3 cellular contexts compared by ENCODE assay signal in the genomic region with DNA sequence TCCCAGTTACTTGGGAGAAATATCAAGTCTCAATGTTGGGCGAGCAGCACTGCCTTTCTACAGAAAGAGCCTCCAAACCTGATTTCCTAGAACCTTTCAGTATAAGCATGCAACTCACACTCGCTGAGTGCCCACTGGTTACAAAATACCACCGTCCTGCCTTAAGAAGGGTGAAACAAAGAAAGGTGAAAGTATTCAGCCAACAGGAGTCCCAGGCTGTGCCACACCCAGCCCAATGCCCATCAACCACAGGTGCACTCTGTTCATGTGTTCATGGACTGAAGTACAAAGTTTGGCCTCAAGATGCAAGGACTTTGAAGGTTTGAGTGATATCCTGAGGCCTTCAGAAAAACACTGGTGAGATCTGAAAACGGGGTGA.
TF ChIP-seq lines count a peak whose summit lies in the region.

No MANE protein-coding gene starts in this region.

TF ChIP-seq in GM23338, 12 proteins besides CTCF, POLR2A, EP300 and RAD21 (continued from another document and continues in another):
- TF ChIP-seq, protein P1, sequence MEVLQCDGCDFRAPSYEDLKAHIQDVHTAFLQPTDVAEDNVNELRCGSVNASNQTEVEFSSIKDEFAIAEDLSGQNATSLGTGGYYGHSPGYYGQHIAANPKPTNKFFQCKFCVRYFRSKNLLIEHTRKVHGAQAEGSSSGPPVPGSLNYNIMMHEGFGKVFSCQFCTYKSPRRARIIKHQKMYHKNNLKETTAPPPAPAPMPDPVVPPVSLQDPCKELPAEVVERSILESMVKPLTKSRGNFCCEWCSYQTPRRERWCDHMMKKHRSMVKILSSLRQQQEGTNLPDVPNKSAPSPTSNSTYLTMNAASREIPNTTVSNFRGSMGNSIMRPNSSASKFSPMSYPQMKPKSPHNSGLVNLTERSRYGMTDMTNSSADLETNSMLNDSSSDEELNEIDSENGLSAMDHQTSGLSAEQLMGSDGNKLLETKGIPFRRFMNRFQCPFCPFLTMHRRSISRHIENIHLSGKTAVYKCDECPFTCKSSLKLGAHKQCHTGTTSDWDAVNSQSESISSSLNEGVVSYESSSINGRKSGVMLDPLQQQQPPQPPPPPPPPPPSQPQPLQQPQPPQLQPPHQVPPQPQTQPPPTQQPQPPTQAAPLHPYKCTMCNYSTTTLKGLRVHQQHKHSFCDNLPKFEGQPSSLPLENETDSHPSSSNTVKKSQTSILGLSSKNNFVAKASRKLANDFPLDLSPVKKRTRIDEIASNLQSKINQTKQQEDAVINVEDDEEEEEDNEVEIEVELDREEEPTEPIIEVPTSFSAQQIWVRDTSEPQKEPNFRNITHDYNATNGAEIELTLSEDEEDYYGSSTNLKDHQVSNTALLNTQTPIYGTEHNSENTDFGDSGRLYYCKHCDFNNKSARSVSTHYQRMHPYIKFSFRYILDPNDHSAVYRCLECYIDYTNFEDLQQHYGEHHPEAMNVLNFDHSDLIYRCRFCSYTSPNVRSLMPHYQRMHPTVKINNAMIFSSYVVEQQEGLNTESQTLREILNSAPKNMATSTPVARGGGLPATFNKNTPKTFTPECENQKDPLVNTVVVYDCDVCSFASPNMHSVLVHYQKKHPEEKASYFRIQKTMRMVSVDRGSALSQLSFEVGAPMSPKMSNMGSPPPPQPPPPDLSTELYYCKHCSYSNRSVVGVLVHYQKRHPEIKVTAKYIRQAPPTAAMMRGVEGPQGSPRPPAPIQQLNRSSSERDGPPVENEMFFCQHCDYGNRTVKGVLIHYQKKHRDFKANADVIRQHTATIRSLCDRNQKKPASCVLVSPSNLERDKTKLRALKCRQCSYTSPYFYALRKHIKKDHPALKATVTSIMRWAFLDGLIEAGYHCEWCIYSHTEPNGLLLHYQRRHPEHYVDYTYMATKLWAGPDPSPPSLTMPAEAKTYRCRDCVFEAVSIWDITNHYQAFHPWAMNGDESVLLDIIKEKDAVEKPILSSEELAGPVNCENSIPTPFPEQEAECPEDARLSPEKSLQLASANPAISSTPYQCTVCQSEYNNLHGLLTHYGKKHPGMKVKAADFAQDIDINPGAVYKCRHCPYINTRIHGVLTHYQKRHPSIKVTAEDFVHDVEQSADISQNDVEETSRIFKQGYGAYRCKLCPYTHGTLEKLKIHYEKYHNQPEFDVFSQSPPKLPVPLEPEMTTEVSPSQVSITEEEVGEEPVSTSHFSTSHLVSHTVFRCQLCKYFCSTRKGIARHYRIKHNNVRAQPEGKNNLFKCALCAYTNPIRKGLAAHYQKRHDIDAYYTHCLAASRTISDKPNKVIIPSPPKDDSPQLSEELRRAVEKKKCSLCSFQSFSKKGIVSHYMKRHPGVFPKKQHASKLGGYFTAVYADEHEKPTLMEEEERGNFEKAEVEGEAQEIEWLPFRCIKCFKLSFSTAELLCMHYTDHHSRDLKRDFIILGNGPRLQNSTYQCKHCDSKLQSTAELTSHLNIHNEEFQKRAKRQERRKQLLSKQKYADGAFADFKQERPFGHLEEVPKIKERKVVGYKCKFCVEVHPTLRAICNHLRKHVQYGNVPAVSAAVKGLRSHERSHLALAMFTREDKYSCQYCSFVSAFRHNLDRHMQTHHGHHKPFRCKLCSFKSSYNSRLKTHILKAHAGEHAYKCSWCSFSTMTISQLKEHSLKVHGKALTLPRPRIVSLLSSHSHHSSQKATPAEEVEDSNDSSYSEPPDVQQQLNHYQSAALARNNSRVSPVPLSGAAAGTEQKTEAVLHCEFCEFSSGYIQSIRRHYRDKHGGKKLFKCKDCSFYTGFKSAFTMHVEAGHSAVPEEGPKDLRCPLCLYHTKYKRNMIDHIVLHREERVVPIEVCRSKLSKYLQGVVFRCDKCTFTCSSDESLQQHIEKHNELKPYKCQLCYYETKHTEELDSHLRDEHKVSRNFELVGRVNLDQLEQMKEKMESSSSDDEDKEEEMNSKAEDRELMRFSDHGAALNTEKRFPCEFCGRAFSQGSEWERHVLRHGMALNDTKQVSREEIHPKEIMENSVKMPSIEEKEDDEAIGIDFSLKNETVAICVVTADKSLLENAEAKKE (CRISPR knock-in tag; IDR thresholded peaks at IDR 0.05), result no peak
- TF ChIP-seq JUNB (IDR thresholded peaks at IDR 0.05; ENCODE audit: unreplicated experiment) (no peak), ZNF114 (CRISPR knock-in tag; IDR thresholded peaks at IDR 0.05) (no peak)

TF ChIP-seq in WTC11, 78 proteins besides CTCF, POLR2A, EP300 and RAD21 (continued from another document):
- TF ChIP-seq TCF7 (CRISPR knock-in tag; IDR thresholded peaks at IDR 0.05; ENCODE audit: low read depth) (no peak), IRF2 (CRISPR knock-in tag; IDR thresholded peaks at IDR 0.05; ENCODE audit: borderline replicate concordance, low read depth) (no peak), MXD4 (CRISPR knock-in tag; IDR thresholded peaks at IDR 0.05; ENCODE audit: borderline replicate concordance) (no peak), NR1H2 (CRISPR knock-in tag; IDR thresholded peaks at IDR 0.05) (no peak), NFATC4 (CRISPR knock-in tag; IDR thresholded peaks at IDR 0.05) (no peak), PRRX2 (CRISPR knock-in tag; IDR thresholded peaks at IDR 0.05) (no peak)
- TF ChIP-seq, protein P2, sequence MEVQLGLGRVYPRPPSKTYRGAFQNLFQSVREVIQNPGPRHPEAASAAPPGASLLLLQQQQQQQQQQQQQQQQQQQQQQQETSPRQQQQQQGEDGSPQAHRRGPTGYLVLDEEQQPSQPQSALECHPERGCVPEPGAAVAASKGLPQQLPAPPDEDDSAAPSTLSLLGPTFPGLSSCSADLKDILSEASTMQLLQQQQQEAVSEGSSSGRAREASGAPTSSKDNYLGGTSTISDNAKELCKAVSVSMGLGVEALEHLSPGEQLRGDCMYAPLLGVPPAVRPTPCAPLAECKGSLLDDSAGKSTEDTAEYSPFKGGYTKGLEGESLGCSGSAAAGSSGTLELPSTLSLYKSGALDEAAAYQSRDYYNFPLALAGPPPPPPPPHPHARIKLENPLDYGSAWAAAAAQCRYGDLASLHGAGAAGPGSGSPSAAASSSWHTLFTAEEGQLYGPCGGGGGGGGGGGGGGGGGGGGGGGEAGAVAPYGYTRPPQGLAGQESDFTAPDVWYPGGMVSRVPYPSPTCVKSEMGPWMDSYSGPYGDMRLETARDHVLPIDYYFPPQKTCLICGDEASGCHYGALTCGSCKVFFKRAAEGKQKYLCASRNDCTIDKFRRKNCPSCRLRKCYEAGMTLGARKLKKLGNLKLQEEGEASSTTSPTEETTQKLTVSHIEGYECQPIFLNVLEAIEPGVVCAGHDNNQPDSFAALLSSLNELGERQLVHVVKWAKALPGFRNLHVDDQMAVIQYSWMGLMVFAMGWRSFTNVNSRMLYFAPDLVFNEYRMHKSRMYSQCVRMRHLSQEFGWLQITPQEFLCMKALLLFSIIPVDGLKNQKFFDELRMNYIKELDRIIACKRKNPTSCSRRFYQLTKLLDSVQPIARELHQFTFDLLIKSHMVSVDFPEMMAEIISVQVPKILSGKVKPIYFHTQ (CRISPR knock-in tag; IDR thresholded peaks at IDR 0.05), result no peak
- TF ChIP-seq, protein P3, sequence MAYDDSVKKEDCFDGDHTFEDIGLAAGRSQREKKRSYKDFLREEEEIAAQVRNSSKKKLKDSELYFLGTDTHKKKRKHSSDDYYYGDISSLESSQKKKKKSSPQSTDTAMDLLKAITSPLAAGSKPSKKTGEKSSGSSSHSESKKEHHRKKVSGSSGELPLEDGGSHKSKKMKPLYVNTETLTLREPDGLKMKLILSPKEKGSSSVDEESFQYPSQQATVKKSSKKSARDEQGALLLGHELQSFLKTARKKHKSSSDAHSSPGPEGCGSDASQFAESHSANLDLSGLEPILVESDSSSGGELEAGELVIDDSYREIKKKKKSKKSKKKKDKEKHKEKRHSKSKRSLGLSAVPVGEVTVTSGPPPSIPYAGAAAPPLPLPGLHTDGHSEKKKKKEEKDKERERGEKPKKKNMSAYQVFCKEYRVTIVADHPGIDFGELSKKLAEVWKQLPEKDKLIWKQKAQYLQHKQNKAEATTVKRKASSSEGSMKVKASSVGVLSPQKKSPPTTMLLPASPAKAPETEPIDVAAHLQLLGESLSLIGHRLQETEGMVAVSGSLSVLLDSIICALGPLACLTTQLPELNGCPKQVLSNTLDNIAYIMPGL (CRISPR knock-in tag; IDR thresholded peaks at IDR 0.05), result no peak

TF ChIP-seq in neural cell, 6 proteins besides CTCF, POLR2A, EP300 and RAD21 (continued from another document):
- TF ChIP-seq, protein P4, sequence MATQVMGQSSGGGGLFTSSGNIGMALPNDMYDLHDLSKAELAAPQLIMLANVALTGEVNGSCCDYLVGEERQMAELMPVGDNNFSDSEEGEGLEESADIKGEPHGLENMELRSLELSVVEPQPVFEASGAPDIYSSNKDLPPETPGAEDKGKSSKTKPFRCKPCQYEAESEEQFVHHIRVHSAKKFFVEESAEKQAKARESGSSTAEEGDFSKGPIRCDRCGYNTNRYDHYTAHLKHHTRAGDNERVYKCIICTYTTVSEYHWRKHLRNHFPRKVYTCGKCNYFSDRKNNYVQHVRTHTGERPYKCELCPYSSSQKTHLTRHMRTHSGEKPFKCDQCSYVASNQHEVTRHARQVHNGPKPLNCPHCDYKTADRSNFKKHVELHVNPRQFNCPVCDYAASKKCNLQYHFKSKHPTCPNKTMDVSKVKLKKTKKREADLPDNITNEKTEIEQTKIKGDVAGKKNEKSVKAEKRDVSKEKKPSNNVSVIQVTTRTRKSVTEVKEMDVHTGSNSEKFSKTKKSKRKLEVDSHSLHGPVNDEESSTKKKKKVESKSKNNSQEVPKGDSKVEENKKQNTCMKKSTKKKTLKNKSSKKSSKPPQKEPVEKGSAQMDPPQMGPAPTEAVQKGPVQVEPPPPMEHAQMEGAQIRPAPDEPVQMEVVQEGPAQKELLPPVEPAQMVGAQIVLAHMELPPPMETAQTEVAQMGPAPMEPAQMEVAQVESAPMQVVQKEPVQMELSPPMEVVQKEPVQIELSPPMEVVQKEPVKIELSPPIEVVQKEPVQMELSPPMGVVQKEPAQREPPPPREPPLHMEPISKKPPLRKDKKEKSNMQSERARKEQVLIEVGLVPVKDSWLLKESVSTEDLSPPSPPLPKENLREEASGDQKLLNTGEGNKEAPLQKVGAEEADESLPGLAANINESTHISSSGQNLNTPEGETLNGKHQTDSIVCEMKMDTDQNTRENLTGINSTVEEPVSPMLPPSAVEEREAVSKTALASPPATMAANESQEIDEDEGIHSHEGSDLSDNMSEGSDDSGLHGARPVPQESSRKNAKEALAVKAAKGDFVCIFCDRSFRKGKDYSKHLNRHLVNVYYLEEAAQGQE (IDR thresholded peaks at IDR 0.05; ENCODE audit: borderline replicate concordance), result no peak
